14 cellular contexts compared by ENCODE assay signal in the genomic region with DNA sequence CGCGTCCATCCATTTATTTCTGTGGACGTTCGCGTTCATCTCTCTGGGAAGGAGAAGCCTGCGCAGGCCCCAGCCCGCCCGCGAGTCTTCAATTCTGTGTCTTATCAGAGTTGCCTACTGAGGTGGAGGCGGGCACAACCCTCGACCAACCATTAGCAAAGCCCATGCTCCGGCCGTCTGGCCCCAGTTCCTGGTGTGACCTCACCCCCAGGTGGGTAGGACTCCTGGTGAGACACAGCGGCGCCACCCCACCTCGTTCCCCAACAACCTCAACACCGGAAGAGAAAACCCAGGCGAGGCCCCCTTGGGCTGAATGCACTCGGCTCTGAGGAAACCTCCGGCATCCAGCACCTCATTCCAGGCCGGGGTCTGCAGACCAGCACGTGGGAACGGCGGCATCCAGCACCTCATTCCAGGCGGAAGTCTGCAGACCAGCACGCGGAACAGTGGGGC. TPM values are rescaled to one million over a fixed set of nuclear protein-coding genes. Genes with fewer than 3 reads are reported as not detected.
DNase-seq lines count a peak whose midpoint lies in the region; ATAC-seq and TF ChIP-seq lines count a peak whose summit lies in the region.
"Had no signal": no experiment of that assay in that cellular context is flagged by ENCODE, and none has a peak within 500 bp of the region (broad histone marks: within the 10 kb centered on the region; RNA-seq: fewer than 3 reads in every experiment).

No MANE protein-coding gene starts in this region.

- H3K36me3 Mint-ChIP-seq in activated naive CD8-positive, alpha-beta T cell treated with anti-CD3 and anti-CD28 coated beads for 36 hours: peaks cover 14% of the 10 kb centered on the region
- H3K36me3 Mint-ChIP-seq in memory B cell: peaks cover 13% of the 10 kb centered on the region

- H3K4me3 ChIP-seq in spleen (no peak overlapping the region), prostate gland (no peak overlapping the region)
- H3K4me3 ChIP-seq: HAP-1, ovary had no signal

- TF ChIP-seq POLR2A in spleen (IDR thresholded peaks at IDR 0.05) (no peak), prostate gland (IDR thresholded peaks at IDR 0.05) (no peak)

- no peak for TF ChIP-seq CTCF in spleen (IDR thresholded peaks at IDR 0.05 in 8 of 11, conservative IDR thresholded peaks at IDR 0.05 in 3 of 11)
- no peak for TF ChIP-seq CTCF in prostate gland (IDR thresholded peaks at IDR 0.05)

- H3K27ac ChIP-seq in spleen (peak overlapping the region in 4 of 8 donors; percentile 22 to 99 (median 94)), prostate gland (peak overlapping the region in 1 of 2 donors; percentile 77)
- H3K27ac ChIP-seq: ovary had no signal

- H3K36me3 ChIP-seq in spleen: peaks cover 0 to 44% (median 17%) of the 10 kb centered on the region in 6 donors
- peaks cover 0 to 4% of the 10 kb centered on the region in 2 donors for H3K36me3 ChIP-seq in prostate gland
- H3K36me3 ChIP-seq: ovary had no signal

- H3K9me3 Mint-ChIP-seq in activated naive CD8-positive, alpha-beta T cell treated with anti-CD3 and anti-CD28 coated beads for 36 hours: no peaks in the 10 kb centered on the region
- no peaks in the 10 kb centered on the region for H3K9me3 Mint-ChIP-seq in memory B cell
- H3K9me3 Mint-ChIP-seq: CD4-positive, alpha-beta memory T cell had no signal

- WGBS in spleen, 5 donors: 71 to 77% (median 73%) methylated on average over 26 to 27 of the region's 27 CpGs
- WGBS in prostate gland: 82% methylated on average over 27 of the region's 27 CpGs

- H3K9me3 ChIP-seq in spleen (no peaks in the 10 kb centered on the region), prostate gland (no peaks in the 10 kb centered on the region)
- H3K9me3 ChIP-seq: HAP-1, ovary had no signal

- H3K4me3 Mint-ChIP-seq in activated naive CD8-positive, alpha-beta T cell treated with anti-CD3 and anti-CD28 coated beads for 36 hours: no peak overlapping the region
- H3K4me3 Mint-ChIP-seq in memory B cell: peak overlapping the region; percentile 79

- H3K4me1 Mint-ChIP-seq in activated naive CD8-positive, alpha-beta T cell treated with anti-CD3 and anti-CD28 coated beads for 36 hours: peaks cover 38% of the 10 kb centered on the region
- H3K4me1 Mint-ChIP-seq in memory B cell: peaks cover 38% of the 10 kb centered on the region

- H3K4me1 ChIP-seq in spleen: peaks cover 47 to 94% (median 89%) of the 10 kb centered on the region in 6 donors
- H3K4me1 ChIP-seq in prostate gland (replicated peaks): peaks cover 30% of the 10 kb centered on the region
- H3K4me1 ChIP-seq: HAP-1 had no signal

- no peaks in the 10 kb centered on the region for H3K27me3 Mint-ChIP-seq in activated naive CD8-positive, alpha-beta T cell treated with anti-CD3 and anti-CD28 coated beads for 36 hours
- no peaks in the 10 kb centered on the region for H3K27me3 Mint-ChIP-seq in memory B cell
- H3K27me3 Mint-ChIP-seq: CD4-positive, alpha-beta memory T cell had no signal

- ATAC-seq in memory B cell (ENCODE audit: low read depth): no peak
- ATAC-seq: left cardiac atrium had no signal

- H3K27me3 ChIP-seq in spleen (replicated peaks in 1 of 7) (no peaks in the 10 kb centered on the region), prostate gland (replicated peaks; ENCODE audit: insufficient read depth) (no peaks in the 10 kb centered on the region)
- H3K27me3 ChIP-seq: ovary had no signal

- intact Hi-C loops in spleen (cut with DNase I; ENCODE audit: low total_unique reads) (no loop called here), prostate gland (cut with DNase I) (no loop called here)

- DNase-seq in HT-29 (ENCODE audit: low spot score) (peak; percentile 84), memory B cell (ENCODE audit: low spot score in 2 of 2) (no peak), spleen (peak; percentile 77), AG20443 (ENCODE audit: low spot score) (no peak), NCI-H2227 treated with DMSO at 0.1 percent for 48 hours (lab: John Stamatoyannopoulos, UW) (no peak), prostate gland (ENCODE audit: low spot score) (no peak)
- DNase-seq in activated naive CD8-positive, alpha-beta T cell treated with anti-CD3 and anti-CD28 coated beads for 36 hours: no peak
- DNase-seq: activated CD8-positive, alpha-beta memory T cell treated with anti-CD3 and anti-CD28 coated beads, Interleukin-2, amount 50 U/mL, for 4 hours; CD4-positive, alpha-beta memory T cell; GF-D8; left cardiac atrium; ovary; stimulated activated naive CD4-positive, alpha-beta T cell treated with Interleukin-2 at 50 U/mL for 16 hours had no signal

- peak overlapping the region; percentile 71 for H3K27ac Mint-ChIP-seq in activated naive CD8-positive, alpha-beta T cell treated with anti-CD3 and anti-CD28 coated beads for 36 hours
- H3K27ac Mint-ChIP-seq in memory B cell: peak overlapping the region; percentile 93

RNA-seq across cellular contexts. Expression of gene ZNF787, which starts 14.7 kb away (rescaled TPM):
- total RNA-seq in HT-29 (2014; rRNA removed; shearing (Covaris generic)): 186 and 208 TPM in 2 replicates
- 10 to 100 TPM; 34.2 to 35.6 TPM for total RNA-seq in activated naive CD8-positive, alpha-beta T cell treated with anti-CD3 and anti-CD28 coated beads for 36 hours
- total RNA-seq in spleen (10 to 100 TPM; 18.0 to 53.8 (median 42.8) TPM), prostate gland (10 to 100 TPM; 28.2 to 47.5 TPM)
- 10 to 100 TPM; 16.6 to 39.0 (median 21.1) TPM for polyA plus RNA-seq in spleen

RNA-seq across cellular contexts. Expression of gene ZNF444, which starts 34.7 kb away (rescaled TPM):
- 73.7 and 112 TPM in 2 replicates for total RNA-seq in HT-29 (2014; rRNA removed; shearing (Covaris generic))
- 10 to 100 TPM; 28.6 to 33.7 TPM for total RNA-seq in activated naive CD8-positive, alpha-beta T cell treated with anti-CD3 and anti-CD28 coated beads for 36 hours
- total RNA-seq in spleen: 10 to 100 TPM; 17.0 to 27.9 (median 23.1) TPM
- 10 to 100 TPM; 17.0 to 35.1 (median 22.6) TPM for polyA plus RNA-seq in spleen
- 100 to 1,000 TPM in 1 of 2 donors, 10 to 100 TPM in 1; 62.0 to 105 TPM for total RNA-seq in prostate gland

Comparison
In these comparisons a context has a peak if more than half of its experiments do, and no peak if none do; other contexts are left out.
1. DNase-seq: peak in HT-29 (single experiment) and spleen (single experiment); none in activated naive CD8-positive, alpha-beta T cell treated with anti-CD3 and anti-CD28 coated beads for 36 hours (single experiment), memory B cell (0 of 2), AG20443 (single experiment), NCI-H2227 treated with DMSO at 0.1 percent for 48 hours (single experiment) and prostate gland (single experiment).